Comparison of ENCODE assay signal across 26 cellular contexts in genomic region chr1:186750250-186750649, GRCh38.
DNase-seq lines count a peak whose midpoint lies in the region; ATAC-seq and TF ChIP-seq lines count a peak whose summit lies in the region.
"Had no signal": no experiment of that assay in that cellular context is flagged by ENCODE, and none has a peak within 500 bp of the region (broad histone marks: within the 10 kb centered on the region; RNA-seq: fewer than 3 reads in every experiment).

No MANE protein-coding gene starts in this region.

- H4K20me1 ChIP-seq in mammary epithelial cell (ENCODE audit: insufficient read depth, low read length) = no peaks in the 10 kb centered on the region

- intact Hi-C loops in mammary epithelial cell (cut with micrococcal nuclease) = loop anchor here (1.0 kb wide), 2 partner anchors 13 to 70 kb away; partner anchors contain the start of gene PTGS2

- H3K4me1 Mint-ChIP-seq in naive thymus-derived CD8-positive, alpha-beta T cell = no peaks in the 10 kb centered on the region
- H3K4me1 Mint-ChIP-seq: activated CD8-positive, alpha-beta memory T cell treated with anti-CD3 and anti-CD28 coated beads, Interleukin-2, amount 10 ng/mL, durations not matched to agents 7 days and 5 days; stimulated activated effector memory CD8-positive, alpha-beta T cell treated with anti-CD3 and anti-CD28 coated beads, Interleukin-12 subunit alpha, Interleukin-12 subunit beta, amount 100 ng/mL, for 72 hours had no signal

- dilution Hi-C loops in mammary epithelial cell (cut with HindIII; ENCODE audit: low sequenced_read_pairs) = no loop called here

- CTCF ChIA-PET in mammary epithelial cell (lab: Charles Lee; ENCODE audit: low non-redundant PET) = no interaction called here

- H3K79me2 ChIP-seq in mammary epithelial cell (ENCODE audit: insufficient read depth, low read length) = no peaks in the 10 kb centered on the region

- H2AFZ ChIP-seq in mammary epithelial cell (ENCODE audit: low read depth, low read length) = no peak overlapping the region

- in situ Hi-C loops in mammary epithelial cell (cut with MboI; ENCODE audit: low sequenced_read_pairs in 2 of 2) = no loop called here

- no peaks in the 10 kb centered on the region for H3K36me3 ChIP-seq in mammary epithelial cell (ENCODE audit: insufficient read depth, low read length)
- no peaks in the 10 kb centered on the region for H3K36me3 ChIP-seq in tibial nerve
- H3K36me3 ChIP-seq: colonic mucosa, HAP-1, thyroid gland had no signal

- H3K4me2 ChIP-seq in mammary epithelial cell (ENCODE audit: insufficient read depth, low read depth, low read length) = no peak overlapping the region

- H3K27me3 Mint-ChIP-seq in naive thymus-derived CD8-positive, alpha-beta T cell = peaks cover 0 to 13% (median 0%) of the 10 kb centered on the region in 5 donors
- H3K27me3 Mint-ChIP-seq: activated CD8-positive, alpha-beta memory T cell treated with anti-CD3 and anti-CD28 coated beads, Interleukin-2, amount 10 ng/mL, durations not matched to agents 7 days and 5 days; activated naive CD8-positive, alpha-beta T cell had no signal

- no peak overlapping the region for H3K4me3 Mint-ChIP-seq in naive thymus-derived CD8-positive, alpha-beta T cell
- H3K4me3 Mint-ChIP-seq: activated CD8-positive, alpha-beta memory T cell treated with anti-CD3 and anti-CD28 coated beads, Interleukin-2, amount 10 ng/mL, durations not matched to agents 7 days and 5 days; activated naive CD8-positive, alpha-beta T cell; nephron; stimulated activated effector memory CD8-positive, alpha-beta T cell treated with anti-CD3 and anti-CD28 coated beads, Interleukin-12 subunit alpha, Interleukin-12 subunit beta, amount 100 ng/mL, for 72 hours had no signal

- H3K27me3 ChIP-seq in mammary epithelial cell (ENCODE audit: insufficient read depth, low read length) (no peaks in the 10 kb centered on the region), tibial nerve (no peaks in the 10 kb centered on the region)
- H3K27me3 ChIP-seq: body of pancreas, colonic mucosa, thyroid gland had no signal

- no peak for TF ChIP-seq POLR2A in tibial nerve (IDR thresholded peaks at IDR 0.05)
- no peak for TF ChIP-seq POLR2A in erythroblast (IDR thresholded peaks at IDR 0.05; ENCODE audit: low read length)

- BruUV-seq in mammary epithelial cell (replicated peaks; lab: Mats Ljungman, UMichigan) = no TSS peak

- WGBS in mammary epithelial cell (ENCODE audit: low coverage, missing lambda C conversion rate) = 80% methylated on average over 1 of the region's 1 CpG
- WGBS in tibial nerve, 2 donors = 93 to 96% methylated on average over 1 of the region's 1 CpG

- peak overlapping the region; percentile 77 for H3K27ac ChIP-seq in mammary epithelial cell (ENCODE audit: insufficient read depth, low read depth, low read length)
- H3K27ac ChIP-seq in tibial nerve = no peak overlapping the region
- H3K27ac ChIP-seq: body of pancreas, colonic mucosa, thyroid gland had no signal

- H3K9me3 ChIP-seq in mammary epithelial cell (replicated peaks; ENCODE audit: insufficient read depth, low read length) (no peaks in the 10 kb centered on the region), tibial nerve (peaks cover 0 to 6% (median 0%) of the 10 kb centered on the region in 4 donors)
- H3K9me3 ChIP-seq: colonic mucosa, HAP-1, thyroid gland had no signal

- no peak for ATAC-seq in naive thymus-derived CD8-positive, alpha-beta T cell
- ATAC-seq: activated CD8-positive, alpha-beta memory T cell treated with anti-CD3 and anti-CD28 coated beads, Interleukin-2, amount 10 ng/mL, durations not matched to agents 7 days and 5 days; body of pancreas; left lobe of liver; sciatic nerve; stimulated activated effector memory CD8-positive, alpha-beta T cell treated with anti-CD3 and anti-CD28 coated beads, Interleukin-12 subunit alpha, Interleukin-12 subunit beta, amount 100 ng/mL, for 72 hours had no signal

- H3K4me3 ChIP-seq in mammary epithelial cell (replicated peaks in 1 of 3; ENCODE audit: insufficient read depth in 1 of 3, low read depth in 2 of 3, low read length in 3 of 3) (no peak overlapping the region), foreskin fibroblast (ENCODE audit: low read depth in 1 of 2, low read length in 2 of 2) (no peak overlapping the region), tibial nerve (no peak overlapping the region)
- H3K4me3 ChIP-seq: body of pancreas, colonic mucosa, HAP-1, thyroid gland had no signal

- H3K36me3 Mint-ChIP-seq in naive thymus-derived CD8-positive, alpha-beta T cell = no peaks in the 10 kb centered on the region
- H3K36me3 Mint-ChIP-seq: activated naive CD8-positive, alpha-beta T cell; stimulated activated effector memory CD8-positive, alpha-beta T cell treated with anti-CD3 and anti-CD28 coated beads, Interleukin-12 subunit alpha, Interleukin-12 subunit beta, amount 100 ng/mL, for 72 hours had no signal

- no peak overlapping the region for H3K27ac Mint-ChIP-seq in naive thymus-derived CD8-positive, alpha-beta T cell
- H3K27ac Mint-ChIP-seq: activated CD8-positive, alpha-beta memory T cell treated with anti-CD3 and anti-CD28 coated beads, Interleukin-2, amount 10 ng/mL, durations not matched to agents 7 days and 5 days; activated naive CD8-positive, alpha-beta T cell; nephron; stimulated activated effector memory CD8-positive, alpha-beta T cell treated with anti-CD3 and anti-CD28 coated beads, Interleukin-12 subunit alpha, Interleukin-12 subunit beta, amount 100 ng/mL, for 72 hours had no signal

- H3K9me3 Mint-ChIP-seq in naive thymus-derived CD8-positive, alpha-beta T cell = peaks cover 0 to 19% (median 4%) of the 10 kb centered on the region in 9 donors

- TF ChIP-seq EP300 in tibial nerve (IDR thresholded peaks at IDR 0.05) = no peak

- POLR2A ChIA-PET in naive thymus-derived CD8-positive, alpha-beta T cell (lab: Charles Lee) = no interaction called here

- TF ChIP-seq CTCF in mammary epithelial cell (conservative IDR thresholded peaks at IDR 0.05 in 1 of 2, IDR thresholded peaks at IDR 0.05 in 1 of 2; ENCODE audit: extremely low read depth in 1 of 2, insufficient read depth in 1 of 2, low read depth in 1 of 2, low read length in 2 of 2) = no peak
- no peak for TF ChIP-seq CTCF in foreskin fibroblast (IDR thresholded peaks at IDR 0.05; ENCODE audit: low read depth, low read length)
- TF ChIP-seq CTCF in tibial nerve (IDR thresholded peaks at IDR 0.05) = no peak

- H3K4me1 ChIP-seq in mammary epithelial cell (ENCODE audit: insufficient read depth, low read length) (peaks cover 17% of the 10 kb centered on the region), tibial nerve (no peaks in the 10 kb centered on the region)
- H3K4me1 ChIP-seq: body of pancreas, colonic mucosa, HAP-1, thyroid gland had no signal

- peak; percentile 60 for DNase-seq in SIG-M5 treated with dmso at 0.1 percent for 504 hours (lab: John Stamatoyannopoulos, UW; ENCODE audit: unreplicated experiment)
- no peak for DNase-seq in SIG-M5 (lab: John Stamatoyannopoulos, UW)
- DNase-seq in mammary epithelial cell = peak; percentile 73
- DNase-seq in foreskin fibroblast = peak; percentile 66 to 85
- no peak for DNase-seq in tibial nerve (ENCODE audit: low spot score in 2 of 2)
- no peak for DNase-seq in SKM-1 (lab: John Stamatoyannopoulos, UW; ENCODE audit: unreplicated experiment)
- no peak for DNase-seq in erythroblast (lab: John Stamatoyannopoulos, UW)
- DNase-seq in naive thymus-derived CD8-positive, alpha-beta T cell = no peak
- DNase-seq: 8988T; activated CD4-positive, alpha-beta T cell treated with anti-CD3 and anti-CD28 coated beads for 48 hours; activated CD8-positive, alpha-beta memory T cell treated with anti-CD3 and anti-CD28 coated beads, Interleukin-2, amount 10 ng/mL, durations not matched to agents 7 days and 5 days; body of pancreas; C1 segment of cervical spinal cord; colonic mucosa; EL; midbrain; NCI-H1417; NCI-H69; SHP77; thyroid gland had no signal

- no peak overlapping the region for H3K9ac ChIP-seq in mammary epithelial cell (ENCODE audit: insufficient read depth, low read length)

Comparison
In these comparisons a context has a peak if more than half of its experiments do, and no peak if none do; other contexts are left out.
1. DNase-seq: peak in SIG-M5 treated with dmso at 0.1 percent for 504 hours (single experiment), mammary epithelial cell (single experiment) and foreskin fibroblast (2 of 2); none in SIG-M5 (single experiment), tibial nerve (0 of 2), SKM-1 (single experiment), erythroblast (0 of 2) and naive thymus-derived CD8-positive, alpha-beta T cell (0 of 10).